ENCODE assay signal across 8 cellular contexts in the genomic region with DNA sequence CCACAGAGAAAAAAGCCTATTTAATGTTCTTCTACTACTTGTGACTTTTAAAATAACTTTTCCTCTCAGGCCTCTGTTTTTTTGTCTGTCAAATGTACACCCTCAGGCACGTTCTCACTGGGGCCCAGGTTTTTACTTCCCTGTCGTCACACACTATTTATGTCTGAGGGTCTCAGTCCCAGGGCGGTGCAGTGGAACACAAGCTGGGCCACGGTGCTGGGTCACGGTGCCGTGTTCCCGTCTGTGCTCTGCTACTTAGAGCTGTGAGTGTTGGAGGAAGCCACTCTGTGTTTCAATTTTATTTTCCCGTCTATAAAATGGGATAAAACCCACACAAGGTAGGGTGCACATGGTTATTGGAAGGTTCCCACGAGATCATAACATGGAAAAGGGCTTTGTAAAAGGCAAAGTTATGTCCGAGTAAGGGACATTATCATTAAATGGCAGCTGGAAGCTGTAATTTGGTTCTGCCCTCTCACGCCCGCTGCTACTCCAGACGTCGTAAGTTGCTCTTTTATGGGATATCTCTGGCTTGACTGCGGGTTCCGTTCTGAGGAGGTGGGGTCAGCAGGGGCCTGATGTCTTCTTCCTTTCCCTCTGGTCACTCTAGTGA.
DNase-seq lines count a peak whose midpoint lies in the region; ATAC-seq lines count a peak whose summit lies in the region.

No MANE protein-coding gene starts in this region.

- H3K9ac ChIP-seq in adipocyte (ENCODE audit: low read length) = peak overlapping the region; percentile 97

- DNase-seq in activated CD4-positive, CD25-positive, alpha-beta regulatory T cell treated with anti-CD3 and anti-CD28 coated beads, Interleukin-2, amount 50 U/mL, for 72 hours = peak; percentile 22
- DNase-seq in adipocyte (ENCODE audit: low read depth) (no peak), islet precursor cell (peak; percentile 52), substantia nigra (lab: John Stamatoyannopoulos, UW) (no peak), COR-L47 (lab: John Stamatoyannopoulos, UW) (no peak), SW 1271 (lab: John Stamatoyannopoulos, UW) (no peak)

- peak overlapping the region; percentile 86 for H3K4me3 ChIP-seq in adipocyte (ENCODE audit: low read length)

- peak overlapping the region; percentile 80 for H3K27ac ChIP-seq in substantia nigra (ENCODE audit: low read depth, low read length, poor library complexity, severe bottlenecking)

- peaks cover 26% of the 10 kb centered on the region for H3K4me1 ChIP-seq in adipocyte (ENCODE audit: control insufficient read depth, insufficient read depth, low read length)

- H3K36me3 ChIP-seq in adipocyte (ENCODE audit: control insufficient read depth, insufficient read depth, low read length, severe bottlenecking) = no peaks in the 10 kb centered on the region

- no peaks in the 10 kb centered on the region for H3K27me3 ChIP-seq in adipocyte (replicated peaks; ENCODE audit: control insufficient read depth, insufficient read depth, low read length)

- H3K9me3 ChIP-seq in adipocyte (ENCODE audit: control insufficient read depth, low read length) = no peaks in the 10 kb centered on the region

- ATAC-seq in activated CD4-positive, CD25-positive, alpha-beta regulatory T cell treated with anti-CD3 and anti-CD28 coated beads, Interleukin-2, amount 50 U/mL, for 24 hours = no peak
- no peak for ATAC-seq in GM19035 (IDR thresholded peaks at IDR 0.05; ENCODE audit: unreplicated experiment)

Comparison
In these comparisons a context has a peak if more than half of its experiments do, and no peak if none do; other contexts are left out.
1. DNase-seq: peak in activated CD4-positive, CD25-positive, alpha-beta regulatory T cell treated with anti-CD3 and anti-CD28 coated beads, Interleukin-2, amount 50 U/mL, for 72 hours (single experiment) and islet precursor cell (single experiment); none in adipocyte (single experiment), substantia nigra (0 of 49), COR-L47 (single experiment) and SW 1271 (0 of 2).